ENCODE assay signal across 8 cellular contexts in the genomic region with DNA sequence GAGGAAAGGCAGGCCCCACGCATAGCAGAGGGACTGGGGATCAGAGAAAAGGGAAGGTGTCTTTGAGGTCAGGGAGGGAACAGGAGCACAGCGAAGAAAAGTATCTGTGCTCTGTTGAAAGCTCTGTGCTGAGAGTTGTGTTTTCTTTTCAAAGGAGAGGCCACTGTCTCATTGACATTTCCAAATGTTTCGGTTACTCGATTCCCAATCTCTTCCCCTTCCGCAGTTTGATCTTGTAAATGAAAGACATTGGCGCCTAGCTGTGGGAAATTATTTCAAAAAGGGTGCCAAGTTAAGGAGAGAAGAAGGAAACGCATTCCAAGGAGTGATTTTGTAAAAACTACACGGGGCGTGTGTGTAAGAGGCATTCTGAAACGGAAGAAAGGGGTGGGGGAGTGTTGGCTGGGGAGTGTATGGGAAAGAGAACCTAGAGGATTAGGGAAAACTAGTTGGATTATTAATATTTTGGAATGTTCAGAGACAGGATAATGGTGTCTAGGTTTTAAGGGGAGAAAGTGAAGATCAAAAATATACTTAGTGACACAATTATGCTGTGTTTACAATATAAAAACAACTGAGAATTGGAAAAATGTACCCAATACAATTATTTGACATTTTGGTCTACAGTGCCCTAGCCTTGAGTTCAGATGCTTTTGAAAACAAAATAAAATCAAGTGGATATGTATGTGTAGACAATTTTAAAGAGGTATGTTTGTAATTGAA. TPM values are rescaled to one million over a fixed set of nuclear protein-coding genes. Genes with fewer than 3 reads are reported as not detected.
A peak's percentile ranks its signal among the peaks of the same experiment; 100 is the strongest.
DNase-seq lines count a peak whose midpoint lies in the region; ATAC-seq, FAIRE-seq and TF ChIP-seq lines count a peak whose summit lies in the region.

No MANE protein-coding gene starts in this region.

- H3K4me1 ChIP-seq in A549 (peaks cover 24% of the 10 kb centered on the region), upper lobe of left lung (peaks cover 27 to 56% (median 39%) of the 10 kb centered on the region in 4 donors)

- TF ChIP-seq EP300 in A549 (IDR thresholded peaks at IDR 0.05) (no peak), upper lobe of left lung (IDR thresholded peaks at IDR 0.05) (no peak)

- H3K27me3 ChIP-seq in MG63 (no peaks in the 10 kb centered on the region), upper lobe of left lung (no peaks in the 10 kb centered on the region)

- H3K27ac ChIP-seq in A549 (peak overlapping the region; percentile 81 to 91), upper lobe of left lung (peak overlapping the region; percentile 81 to 94 (median 90))

- H3K36me3 ChIP-seq in MG63: no peaks in the 10 kb centered on the region
- no peaks in the 10 kb centered on the region for H3K36me3 ChIP-seq in upper lobe of left lung

- ATAC-seq in A549 (peak; percentile 39 to 44; a peak in 5 of 6 replicates), GM19351 (IDR thresholded peaks at IDR 0.05; ENCODE audit: unreplicated experiment) (peak; percentile 1), upper lobe of left lung (ENCODE audit: low FRiP score in 2 of 2) (peak in 1 of 2 donors; percentile 24)

- H3K4me2 ChIP-seq in A549: peak overlapping the region; percentile 95

- POLR2A ChIA-PET in A549 (lab: Yijun Ruan, JAX): interaction anchor here (1.4 kb wide), 2 partner anchors 134 to 687 kb away, joined by 5 to 12 read pairs; a partner anchor contains a TSS

- TF ChIP-seq POLR2A in A549 (IDR thresholded peaks at IDR 0.05; ENCODE audit: low read length): no peak
- TF ChIP-seq POLR2A in lower leg skin (IDR thresholded peaks at IDR 0.05): no peak
- TF ChIP-seq POLR2A in upper lobe of left lung (IDR thresholded peaks at IDR 0.05): no peak

- CTCF ChIA-PET in A549 (lab: Yijun Ruan, JAX): interaction anchor here (0.8 to 4.0 kb wide), 19 partner anchors 11 to 849 kb away, joined by 3 to 38 read pairs (median 5); no protein-coding TSS in a partner anchor

- no peak for FAIRE-seq in A549 (lab: Jason Lieb, UNC)

- TF ChIP-seq RAD21 in A549 (conservative IDR thresholded peaks at IDR 0.05 in 1 of 2, IDR thresholded peaks at IDR 0.05 in 1 of 2): no peak

- TF ChIP-seq CTCF in A549 (IDR thresholded peaks at IDR 0.05): no peak
- TF ChIP-seq CTCF in cardiac fibroblast (IDR thresholded peaks at IDR 0.05; ENCODE audit: low read depth, low read length): no peak
- no peak for TF ChIP-seq CTCF in lower leg skin (IDR thresholded peaks at IDR 0.05)
- no peak for TF ChIP-seq CTCF in upper lobe of left lung (IDR thresholded peaks at IDR 0.05)

- 1% methylated on average over 10 of the region's 10 CpGs for WGBS in A549 (ENCODE audit: missing lambda C conversion rate)
- WGBS in lower leg skin, 2 donors: 0 to 1% methylated on average over 10 of the region's 10 CpGs
- 1 to 2% methylated on average over 10 of the region's 10 CpGs for WGBS in upper lobe of left lung, 2 donors

- H3K9me3 ChIP-seq in A549 (no peaks in the 10 kb centered on the region), MG63 (no peaks in the 10 kb centered on the region), upper lobe of left lung (no peaks in the 10 kb centered on the region)

- intact Hi-C loops in lower leg skin (cut with DNase I; ENCODE audit: low total_unique reads): no loop called here

- DNase-seq in A549 (ENCODE audit: low read depth in 1 of 2, low spot score in 1 of 2): peak in 1 of 2 experiments; percentile 35
- DNase-seq in MG63: no peak
- peak in 1 of 2 donors; percentile 41 for DNase-seq in cardiac fibroblast (ENCODE audit: low read depth in 2 of 2)
- no peak for DNase-seq in lower leg skin (ENCODE audit: low spot score in 2 of 2)
- no peak for DNase-seq in upper lobe of left lung
- DNase-seq in NCI-H1105 (lab: John Stamatoyannopoulos, UW): no peak
- no peak for DNase-seq in activated CD8-positive, alpha-beta memory T cell treated with anti-CD3 and anti-CD28 coated beads, Interleukin-2, amount 50 U/mL, for 48 hours

- H3K4me3 ChIP-seq in A549 (peak overlapping the region; percentile 80), MG63 (peak overlapping the region; percentile 73), cardiac fibroblast (replicated peaks in 1 of 2; ENCODE audit: low read depth in 2 of 2, low read length in 2 of 2) (peak overlapping the region; percentile 85 to 96), lower leg skin (ENCODE audit: low read depth, poor library complexity, severe bottlenecking) (peak overlapping the region; percentile 67), upper lobe of left lung (peak overlapping the region; percentile 80 to 98 (median 88))

TF ChIP-seq in A549, 52 proteins besides CTCF, POLR2A, EP300 and RAD21:
- TF ChIP-seq SREBF2 (IDR thresholded peaks at IDR 0.05): no peak
- TF ChIP-seq, protein P1, sequence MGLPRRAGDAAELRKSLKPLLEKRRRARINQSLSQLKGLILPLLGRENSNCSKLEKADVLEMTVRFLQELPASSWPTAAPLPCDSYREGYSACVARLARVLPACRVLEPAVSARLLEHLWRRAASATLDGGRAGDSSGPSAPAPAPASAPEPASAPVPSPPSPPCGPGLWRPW (IDR thresholded peaks at IDR 0.05): no peak
- TF ChIP-seq CBX2 (IDR thresholded peaks at IDR 0.05; ENCODE audit: borderline replicate concordance, low read depth): no peak
- no peak for TF ChIP-seq POLR2AphosphoS2 (conservative IDR thresholded peaks at IDR 0.05; ENCODE audit: low read length)
- no peak for TF ChIP-seq HOXB13 (CRISPR knock-in tag; IDR thresholded peaks at IDR 0.05; ENCODE audit: low read depth)
TF ChIP-seq in A549: peak in this region for 0.

RNA-seq across cellular contexts. Expression of a gene that starts 0.7 kb away (rescaled TPM):
- polyA plus RNA-seq in A549 (2011; rRNA removed) (29.6 and 35.0 TPM in 2 replicates), A549 (2017; fragmentation: RNase III; extraction: RNeasy Plus Mini Kit Qiagen cat#74134 plus additional on column Dnase treatment) (24.3 to 26.2 TPM (median 25.7 TPM) in 3 replicates)
- polyA plus RNA-seq in A549 (2012; cell fraction: cytosol; rRNA removed): 6.3 and 8.4 TPM in 2 replicates
- 3.7 and 3.8 TPM in 2 replicates for polyA plus RNA-seq in A549 (2012; cell fraction: nucleus; rRNA removed)
- polyA minus RNA-seq in A549 (2011; rRNA and poly(A)+ RNA removed): 32.3 and 35.5 TPM in 2 replicates
- total RNA-seq in MG63 (2014; rRNA removed; shearing (Covaris generic); ENCODE audit: low replicate concordance): 8.8 and 11.6 TPM in 2 replicates
- total RNA-seq in lower leg skin (10 to 100 TPM; 13.5 to 27.4 (median 21.3) TPM), upper lobe of left lung (10 to 100 TPM in 5 of 6 donors, 1 to 10 TPM in 1; 8.8 to 33.9 (median 25.3) TPM)

RNA-seq across cellular contexts. Expression of a gene that starts 19.9 kb away (rescaled TPM):
- polyA plus RNA-seq in A549 (2011; rRNA removed): 35.6 and 38.6 TPM in 2 replicates
- 27.8 and 29.0 TPM in 2 replicates for polyA plus RNA-seq in A549 (2012; cell fraction: cytosol; rRNA removed)
- polyA plus RNA-seq in A549 (2012; cell fraction: nucleus; rRNA removed): 37.8 and 43.8 TPM in 2 replicates
- polyA plus RNA-seq in A549 (2017; fragmentation: RNase III; extraction: RNeasy Plus Mini Kit Qiagen cat#74134 plus additional on column Dnase treatment): 24.7 to 25.8 TPM (median 25.6 TPM) in 3 replicates
- 36.0 and 36.4 TPM in 2 replicates for polyA minus RNA-seq in A549 (2011; rRNA and poly(A)+ RNA removed)
- total RNA-seq in MG63 (2014; rRNA removed; shearing (Covaris generic); ENCODE audit: low replicate concordance): 18.8 and 25.9 TPM in 2 replicates
- total RNA-seq in lower leg skin: 1 to 10 TPM; 3.7 to 9.8 (median 5.6) TPM
- total RNA-seq in upper lobe of left lung: 10 to 100 TPM in 3 of 6 donors, 1 to 10 TPM in 3; 6.4 to 15.1 (median 10.6) TPM
